In genomic region chr9:18317896-18318295, GRCh38 we compare ENCODE assay signal across 30 cellular contexts.
DNase-seq lines count a peak whose midpoint lies in the region; ATAC-seq, FAIRE-seq and TF ChIP-seq lines count a peak whose summit lies in the region.
"Had no signal": no experiment of that assay in that cellular context is flagged by ENCODE, and none has a peak within 500 bp of the region (broad histone marks: within the 10 kb centered on the region; RNA-seq: fewer than 3 reads in every experiment).

No MANE protein-coding gene starts in this region.

- no peak overlapping the region for H2AFZ ChIP-seq in IMR-90 (replicated peaks; ENCODE audit: low read length, poor library complexity)
- no peak overlapping the region for H2AFZ ChIP-seq in MM.1S (ENCODE audit: low read length)
- H2AFZ ChIP-seq: GM23338 had no signal

- no peaks in the 10 kb centered on the region for H3K9me2 ChIP-seq in MM.1S (replicated peaks; ENCODE audit: insufficient read depth, low read length)

- FAIRE-seq in bronchial epithelial cell (lab: Jason Lieb, UNC) = no peak
- FAIRE-seq: GM12891, HTR-8/SVneo had no signal

- H2AK5ac ChIP-seq in IMR-90 (ENCODE audit: low read depth, low read length) = no peak overlapping the region

- DNase-seq in IMR-90 = peak; percentile 8
- peak; percentile 77 for DNase-seq in bronchial epithelial cell (ENCODE audit: low read depth)
- DNase-seq in fibroblast of gingiva (ENCODE audit: low read depth) = peak; percentile 4
- peak; percentile 11 for DNase-seq in renal cortical epithelial cell (ENCODE audit: low read depth)
- DNase-seq in MM.1S = no peak
- no peak for DNase-seq in activated CD4-positive, alpha-beta T cell treated with anti-CD3 and anti-CD28 coated beads, Interleukin-2, amount 50 U/mL, for 4 hours
- DNase-seq: CD8-positive, alpha-beta T cell; DMS 273 treated with DMSO at 0.1 percent for 48 hours; DMS79; EL; GF-D8; H9; HFFc6; KBM-7; NCI-H1048; NCI-H1417; NCI-H1694; NCI-H2081 treated with DMSO at 0.1 percent for 48 hours; NCI-H2171 treated with DMSO at 0.1 percent for 48 hours; NCI-H345; NCI-H510A treated with DMSO at 0.1 percent for 48 hours; SJCRH30 had no signal

- H3K79me1 ChIP-seq in IMR-90 (ENCODE audit: low read depth in 1 of 2, low read length in 2 of 2) = no peaks in the 10 kb centered on the region

- ATAC-seq in IMR-90 (ENCODE audit: low read depth) (no peak), GM21825 (IDR thresholded peaks at IDR 0.05; ENCODE audit: unreplicated experiment) (no peak), GM21447 (IDR thresholded peaks at IDR 0.05; ENCODE audit: unreplicated experiment) (no peak)
- ATAC-seq: CD8-positive, alpha-beta T cell; GM23338; Right ventricle myocardium inferior; SK-N-SH treated with all-trans-retinoic acid at 6 μM for 48 hours had no signal

- intact Hi-C loops in IMR-90 (cut with micrococcal nuclease) = no loop called here

- H3K4me1 ChIP-seq in IMR-90 (ENCODE audit: control insufficient read depth, insufficient read depth, low read length) (no peaks in the 10 kb centered on the region), MM.1S (ENCODE audit: low read length) (no peaks in the 10 kb centered on the region)
- H3K4me1 ChIP-seq: SJCRH30 had no signal

- H3F3A ChIP-seq in MM.1S (ENCODE audit: insufficient read depth, low read length) = no peaks in the 10 kb centered on the region

- H4K91ac ChIP-seq in IMR-90 (ENCODE audit: insufficient read depth, low read depth, low read length) = no peak overlapping the region

- no TSS peak for BruUV-seq in IMR-90 (replicated peaks; lab: Mats Ljungman, UMichigan)

- H3K27me3 ChIP-seq in IMR-90 (ENCODE audit: control insufficient read depth, insufficient read depth, low read length) (no peaks in the 10 kb centered on the region), bronchial epithelial cell (ENCODE audit: control insufficient read depth, insufficient read depth, low read length) (peaks cover 2% of the 10 kb centered on the region), MM.1S (replicated peaks; ENCODE audit: insufficient read depth, low read length) (no peaks in the 10 kb centered on the region)
- H3K27me3 ChIP-seq: SJCRH30 had no signal

- no peak for TF ChIP-seq POLR2A in IMR-90 (IDR thresholded peaks at IDR 0.05; ENCODE audit: low read depth, low read length)

- WGBS in IMR-90 (ENCODE audit: extremely low coverage in 2 of 2, insufficient read length in 1 of 2), 2 experiments = no CpG with 5 or more reads among the region's 1 CpG

- POLR2A ChIA-PET in IMR-90 (lab: Charles Lee; ENCODE audit: unreplicated experiment) = no interaction called here

- no peak overlapping the region for H2BK20ac ChIP-seq in IMR-90 (ENCODE audit: low read depth, low read length)

- no peak overlapping the region for H3K4me2 ChIP-seq in IMR-90 (ENCODE audit: low read depth, low read length)
- H3K4me2 ChIP-seq in MM.1S (ENCODE audit: low read depth, low read length) = no peak overlapping the region
- H3K4me2 ChIP-seq: GM23338 had no signal

- no peak overlapping the region for H3K14ac ChIP-seq in IMR-90 (replicated peaks; ENCODE audit: low read depth, low read length)

- H3K4ac ChIP-seq in IMR-90 (ENCODE audit: low read depth, low read length) = no peak overlapping the region

- H3K36me3 ChIP-seq in IMR-90 (ENCODE audit: control insufficient read depth, insufficient read depth, low read length) (no peaks in the 10 kb centered on the region), bronchial epithelial cell (ENCODE audit: control insufficient read depth, insufficient read depth, low read length) (no peaks in the 10 kb centered on the region), MM.1S (replicated peaks; ENCODE audit: insufficient read depth, low read length) (no peaks in the 10 kb centered on the region)
- H3K36me3 ChIP-seq: SJCRH30 had no signal

- H3K27ac ChIP-seq in IMR-90 (ENCODE audit: insufficient read depth, low read length) (no peak overlapping the region), MM.1S (ENCODE audit: low read length) (no peak overlapping the region)
- H3K27ac ChIP-seq: C4-2B, SJCRH30 had no signal

- H3K18ac ChIP-seq in IMR-90 (ENCODE audit: low read depth, low read length) = no peak overlapping the region

- H3K9me1 ChIP-seq in IMR-90 (ENCODE audit: insufficient read depth, low read length) = no peaks in the 10 kb centered on the region

- no peak overlapping the region for H3K56ac ChIP-seq in IMR-90 (ENCODE audit: extremely low read depth, insufficient read depth, low read length)

- no peak overlapping the region for H3K23ac ChIP-seq in IMR-90 (ENCODE audit: low read depth, low read length)

- no peak overlapping the region for H4K8ac ChIP-seq in IMR-90 (ENCODE audit: low read depth in 2 of 2, low read length in 2 of 2)

- no peaks in the 10 kb centered on the region for H3K9me3 ChIP-seq in IMR-90 (ENCODE audit: control insufficient read depth, insufficient read depth, low read length)
- no peaks in the 10 kb centered on the region for H3K9me3 ChIP-seq in MM.1S (replicated peaks; ENCODE audit: insufficient read depth, low read length)
- H3K9me3 ChIP-seq: SJCRH30 had no signal

- no peak overlapping the region for H2BK120ac ChIP-seq in IMR-90 (ENCODE audit: low read depth, low read length)

- in situ Hi-C loops in IMR-90 (cut with MboI; ENCODE audit: low sequenced_read_pairs) = no loop called here

- H4K5ac ChIP-seq in IMR-90 (ENCODE audit: low read depth, low read length) = no peak overlapping the region

- H3K79me2 ChIP-seq in MM.1S (ENCODE audit: low read length) = no peaks in the 10 kb centered on the region

- TF ChIP-seq CTCF in IMR-90 (conservative IDR thresholded peaks at IDR 0.05; ENCODE audit: low read depth, low read length) = no peak
- no peak for TF ChIP-seq CTCF in bronchial epithelial cell (IDR thresholded peaks at IDR 0.05; ENCODE audit: insufficient read depth, low read length, severe bottlenecking)
- no peak for TF ChIP-seq CTCF in MM.1S (IDR thresholded peaks at IDR 0.05; ENCODE audit: low read length)

- H2BK5ac ChIP-seq in IMR-90 (ENCODE audit: low read depth, low read length, poor library complexity, severe bottlenecking) = no peak overlapping the region

- H4K20me1 ChIP-seq in IMR-90 (ENCODE audit: insufficient read depth, low read length) (no peaks in the 10 kb centered on the region), MM.1S (ENCODE audit: insufficient read depth, low read length) (no peaks in the 10 kb centered on the region)

- CTCF ChIA-PET in IMR-90 (lab: Yijun Ruan, JAX) = no interaction called here

- no peak for TF ChIP-seq RAD21 in IMR-90 (IDR thresholded peaks at IDR 0.05; ENCODE audit: low read length)

- dilution Hi-C loops in IMR-90 (cut with HindIII; ENCODE audit: low sequenced_read_pairs, unreplicated experiment) = no loop called here

- H2BK15ac ChIP-seq in IMR-90 (ENCODE audit: low read depth, low read length) = no peak overlapping the region

- H2AK9ac ChIP-seq in IMR-90 (replicated peaks; ENCODE audit: low read depth, low read length, poor library complexity) = no peak overlapping the region

- H3K4me3 ChIP-seq in IMR-90 (ENCODE audit: insufficient read depth, low read depth, low read length) (no peak overlapping the region), bronchial epithelial cell (ENCODE audit: low read depth, low read length) (no peak overlapping the region), MM.1S (ENCODE audit: low read length) (no peak overlapping the region)
- H3K4me3 ChIP-seq: GM23338, SJCRH30 had no signal

- H3K9ac ChIP-seq in IMR-90 (ENCODE audit: low read depth, low read length) (no peak overlapping the region), MM.1S (ENCODE audit: low read length) (no peak overlapping the region)

TF ChIP-seq in IMR-90, 13 proteins besides CTCF, POLR2A, EP300 and RAD21:
- TF ChIP-seq MXI1 (IDR thresholded peaks at IDR 0.05; ENCODE audit: borderline replicate concordance, low read depth, low read length) (no peak), NFE2L2 (IDR thresholded peaks at IDR 0.05; ENCODE audit: low read depth, low read length) (no peak), SMC3 (IDR thresholded peaks at IDR 0.05; ENCODE audit: low read depth, low read length) (no peak), MAFK (IDR thresholded peaks at IDR 0.05; ENCODE audit: low read depth, low read length) (no peak), CEBPB (IDR thresholded peaks at IDR 0.05; ENCODE audit: low read depth, low read length) (no peak), MAZ (IDR thresholded peaks at IDR 0.05; ENCODE audit: borderline replicate concordance, low read depth, low read length) (no peak), RFX5 (IDR thresholded peaks at IDR 0.05; ENCODE audit: low read depth, low read length) (no peak), USF2 (IDR thresholded peaks at IDR 0.05; ENCODE audit: low read depth, low read length) (no peak), CHD1 (IDR thresholded peaks at IDR 0.05; ENCODE audit: low read depth, low read length) (no peak), RCOR1 (IDR thresholded peaks at IDR 0.05; ENCODE audit: insufficient replicate concordance, low read length) (no peak)
- TF ChIP-seq, protein P1, sequence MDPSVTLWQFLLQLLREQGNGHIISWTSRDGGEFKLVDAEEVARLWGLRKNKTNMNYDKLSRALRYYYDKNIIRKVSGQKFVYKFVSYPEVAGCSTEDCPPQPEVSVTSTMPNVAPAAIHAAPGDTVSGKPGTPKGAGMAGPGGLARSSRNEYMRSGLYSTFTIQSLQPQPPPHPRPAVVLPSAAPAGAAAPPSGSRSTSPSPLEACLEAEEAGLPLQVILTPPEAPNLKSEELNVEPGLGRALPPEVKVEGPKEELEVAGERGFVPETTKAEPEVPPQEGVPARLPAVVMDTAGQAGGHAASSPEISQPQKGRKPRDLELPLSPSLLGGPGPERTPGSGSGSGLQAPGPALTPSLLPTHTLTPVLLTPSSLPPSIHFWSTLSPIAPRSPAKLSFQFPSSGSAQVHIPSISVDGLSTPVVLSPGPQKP (IDR thresholded peaks at IDR 0.05; ENCODE audit: borderline replicate concordance, low read depth, low read length) = no peak

Comparison
In these comparisons a context has a peak if more than half of its experiments do, and no peak if none do; other contexts are left out.
1. DNase-seq: peak in IMR-90 (single experiment), bronchial epithelial cell (single experiment), fibroblast of gingiva (single experiment) and renal cortical epithelial cell (single experiment); none in MM.1S (single experiment) and activated CD4-positive, alpha-beta T cell treated with anti-CD3 and anti-CD28 coated beads, Interleukin-2, amount 50 U/mL, for 4 hours (0 of 2).